Comparison of ENCODE assay signal across 8 cellular contexts in genomic region chr12:6830286-6830892, GRCh38. TPM values are rescaled to one million over a fixed set of nuclear protein-coding genes. Genes with fewer than 3 reads are reported as not detected.
DNase-seq lines count a peak whose midpoint lies in the region; TF ChIP-seq lines count a peak whose summit lies in the region.
"Had no signal": no experiment of that assay in that cellular context is flagged by ENCODE, and none has a peak within 500 bp of the region (broad histone marks: within the 10 kb centered on the region; RNA-seq: fewer than 3 reads in every experiment).

No MANE protein-coding gene starts in this region.

- H3K27me3 ChIP-seq in NT2/D1 (ENCODE audit: insufficient read depth, insufficient read length), result no peaks in the 10 kb centered on the region
- H3K27me3 ChIP-seq: SJCRH30 had no signal

- peaks cover 35% of the 10 kb centered on the region for H3K4me1 ChIP-seq in NT2/D1 (ENCODE audit: insufficient read depth, insufficient read length)

- peaks cover 66% of the 10 kb centered on the region for H3K36me3 ChIP-seq in NT2/D1 (ENCODE audit: insufficient read depth, insufficient read length, low read length)

- no peak for DNase-seq in AG09309 (ENCODE audit: low read depth)
- no peak for DNase-seq in NT2/D1 (ENCODE audit: low read depth, low spot score)
- no peak for DNase-seq in dermis blood vessel endothelial cell
- DNase-seq in NCI-H2227 treated with DMSO at 0.1 percent for 48 hours (lab: John Stamatoyannopoulos, UW), result no peak
- DNase-seq in A172 (ENCODE audit: low spot score), result no peak
- DNase-seq: activated CD4-positive, alpha-beta T cell treated with anti-CD3 and anti-CD28 coated beads, Interleukin-2, amount 50 U/mL, for 4 hours; SJCRH30 had no signal

- no peak for TF ChIP-seq CTCF in AG09309 (IDR thresholded peaks at IDR 0.05; ENCODE audit: control insufficient read depth, insufficient read depth, low read depth, low read length, missing control alignments)

- no peaks in the 10 kb centered on the region for H3K9me3 ChIP-seq in NT2/D1 (ENCODE audit: insufficient read depth, low read length)
- no peaks in the 10 kb centered on the region for H3K9me3 ChIP-seq in iPS-18c (ENCODE audit: control insufficient read depth, insufficient read depth, low read length)
- H3K9me3 ChIP-seq: SJCRH30 had no signal

- H3K4me3 ChIP-seq in AG09309 (ENCODE audit: control insufficient read depth, low read depth, low read length), result peak overlapping the region; percentile 53; the same call in 1 of the 2 replicates
- no peak overlapping the region for H3K4me3 ChIP-seq in NT2/D1 (ENCODE audit: insufficient read length, low read depth)
- H3K4me3 ChIP-seq in iPS-18c (ENCODE audit: insufficient read depth, low read depth, low read length), result peak overlapping the region; percentile 99; the same call in 1 of the 2 replicates

- H3K9ac ChIP-seq in NT2/D1 (ENCODE audit: insufficient read length, low read depth), result peak overlapping the region; percentile 94

RNA-seq across cellular contexts. Expression of gene P3H3, which starts 2.2 kb away (rescaled TPM):
- 18.8 and 22.1 TPM in 2 replicates for total RNA-seq in dermis blood vessel endothelial cell
- 6.9 and 7.4 TPM in 2 replicates for total RNA-seq in A172 (2014; rRNA removed; shearing (Covaris generic))

RNA-seq across cellular contexts. Expression of gene GPR162, which starts 8.8 kb away (rescaled TPM):
- total RNA-seq in dermis blood vessel endothelial cell, result 0.93 and 1.9 TPM in 2 replicates
- total RNA-seq in A172 (2014; rRNA removed; shearing (Covaris generic)), result 5.3 and 12.3 TPM in 2 replicates

RNA-seq across cellular contexts. Expression of gene GNB3, which starts 10.3 kb away (rescaled TPM):
- 0.28 and 1.0 TPM in 2 replicates for total RNA-seq in dermis blood vessel endothelial cell
- 0.19 and 5.1 TPM in 2 replicates for total RNA-seq in A172 (2014; rRNA removed; shearing (Covaris generic))

RNA-seq across cellular contexts. Expression of gene CDCA3, which starts 20.7 kb away (rescaled TPM):
- 5.6 and 24.0 TPM in 2 replicates for total RNA-seq in dermis blood vessel endothelial cell
- total RNA-seq in A172 (2014; rRNA removed; shearing (Covaris generic)), result 30.8 and 52.8 TPM in 2 replicates

RNA-seq across cellular contexts. Expression of gene USP5, which starts 21.6 kb away (rescaled TPM):
- 85.3 and 128 TPM in 2 replicates for total RNA-seq in dermis blood vessel endothelial cell
- 87.3 and 104 TPM in 2 replicates for total RNA-seq in A172 (2014; rRNA removed; shearing (Covaris generic))
